25 cellular contexts compared by ENCODE assay signal in the genomic region with DNA sequence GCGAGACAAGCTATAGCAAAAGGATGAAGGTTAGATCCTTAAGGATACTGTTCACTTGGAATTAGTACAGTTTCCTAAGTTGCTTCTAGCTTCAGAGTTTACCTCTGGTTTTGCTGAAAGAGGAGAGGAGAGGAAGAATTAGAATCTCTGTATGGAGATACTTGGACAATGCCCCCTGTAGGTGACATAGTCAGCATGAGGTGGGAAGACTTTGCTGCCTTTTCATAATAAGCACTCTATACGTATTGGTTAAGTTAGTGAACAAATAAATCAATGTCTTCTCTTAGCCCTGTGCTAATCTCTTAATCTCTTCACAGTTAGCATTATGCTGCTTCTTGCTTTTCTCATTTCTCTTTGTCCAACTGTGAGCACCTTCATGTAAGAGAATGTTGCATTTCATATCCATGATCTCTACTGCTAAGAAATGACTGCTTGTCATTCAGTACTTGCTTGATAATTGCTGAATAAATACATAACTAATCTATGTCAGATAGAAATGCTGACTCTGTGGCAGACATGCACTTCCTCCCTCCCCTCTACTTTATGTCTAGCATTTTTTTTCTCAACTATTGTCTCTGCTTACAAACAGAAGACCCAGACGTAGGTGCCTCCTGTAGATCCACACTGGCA.
"Had no signal": no experiment of that assay in that cellular context is flagged by ENCODE, and none has a peak within 500 bp of the region (broad histone marks: within the 10 kb centered on the region; RNA-seq: fewer than 3 reads in every experiment).

No MANE protein-coding gene starts in this region.

- H3K27ac Mint-ChIP-seq: effector memory CD8-positive, alpha-beta T cell; mesothelial cell of epicardium; naive B cell; natural killer cell treated with Interleukin-12 subunit alpha and Interleukin-12 subunit beta and Interleukin-15 and Interleukin-18, amount 100 ng/mL, for 72 hours; stimulated activated naive B cell treated with anti-CD40 and anti-IgM and Interleukin-4, amounts not matched to agents 10 μg/mL and 1 μg/mL and 100 μg/mL, for 72 hours; stimulated activated naive CD8-positive, alpha-beta T cell treated with anti-CD3 and anti-CD28 coated beads, Interleukin-15, amount 100 ng/mL, for 72 hours had no signal

- H3K9me3 ChIP-seq: gastroesophageal sphincter, heart left ventricle, left lung, mucosa of descending colon, ovary, right lobe of liver, suprapubic skin, vagina had no signal

- H3K4me3 Mint-ChIP-seq: effector memory CD8-positive, alpha-beta T cell; mesothelial cell of epicardium; naive B cell; natural killer cell treated with Interleukin-12 subunit alpha and Interleukin-12 subunit beta and Interleukin-15 and Interleukin-18, amount 100 ng/mL, for 72 hours; stimulated activated naive B cell treated with anti-CD40 and anti-IgM and Interleukin-4, amounts not matched to agents 10 μg/mL and 1 μg/mL and 100 μg/mL, for 72 hours; stimulated activated naive CD8-positive, alpha-beta T cell treated with anti-CD3 and anti-CD28 coated beads, Interleukin-15, amount 100 ng/mL, for 72 hours had no signal

- H3K4me2 ChIP-seq: hepatocyte had no signal

- DNase-seq: cortex of kidney; effector memory CD8-positive, alpha-beta T cell; foreskin fibroblast; heart left ventricle; kidney; left cardiac atrium; left lung; mesenchymal stem cell; mucosa of descending colon; naive B cell; nucleus accumbens; ovary; right lobe of liver; small intestine; stimulated activated CD4-positive, alpha-beta T cell treated with anti-CD3 and anti-CD28 coated beads, Interleukin-15, amount 100 ng/mL, for 24 hours; stimulated activated CD4-positive, alpha-beta T cell treated with anti-CD3 and anti-CD28 coated beads, Interleukin-2, amount 100 ng/mL, for 48 hours; stimulated activated naive B cell treated with anti-CD40 and anti-IgM and Interleukin-4, amounts not matched to agents 10 μg/mL and 1 μg/mL and 100 μg/mL, for 72 hours; stimulated activated naive CD8-positive, alpha-beta T cell treated with anti-CD3 and anti-CD28 coated beads, Interleukin-15, amount 100 ng/mL, for 72 hours; trophoblast cell had no signal

- H3K36me3 ChIP-seq: gastroesophageal sphincter, heart left ventricle, left lung, ovary, right lobe of liver, suprapubic skin, vagina had no signal

- H3K4me1 ChIP-seq: gastroesophageal sphincter, heart left ventricle, left lung, right lobe of liver, suprapubic skin, vagina had no signal

- H3K4me3 ChIP-seq: gastroesophageal sphincter, heart left ventricle, hepatocyte, left lung, mucosa of descending colon, ovary, right lobe of liver, suprapubic skin, vagina had no signal

- FAIRE-seq: kidney, small intestine had no signal

- H3K79me2 ChIP-seq: hepatocyte had no signal

- H3K36me3 Mint-ChIP-seq: mesothelial cell of epicardium; naive B cell; stimulated activated naive B cell treated with anti-CD40 and anti-IgM and Interleukin-4, amounts not matched to agents 10 μg/mL and 1 μg/mL and 100 μg/mL, for 72 hours had no signal

- H2AFZ ChIP-seq: hepatocyte had no signal

- H3K27me3 ChIP-seq: gastroesophageal sphincter, heart left ventricle, hepatocyte, left lung, ovary, right lobe of liver, suprapubic skin, vagina had no signal

- H3K4me1 Mint-ChIP-seq: mesothelial cell of epicardium; naive B cell; stimulated activated naive B cell treated with anti-CD40 and anti-IgM and Interleukin-4, amounts not matched to agents 10 μg/mL and 1 μg/mL and 100 μg/mL, for 72 hours; stimulated activated naive CD8-positive, alpha-beta T cell treated with anti-CD3 and anti-CD28 coated beads, Interleukin-15, amount 100 ng/mL, for 72 hours had no signal

- H3K9me3 Mint-ChIP-seq: mesothelial cell of epicardium; stimulated activated naive CD8-positive, alpha-beta T cell treated with anti-CD3 and anti-CD28 coated beads, Interleukin-15, amount 100 ng/mL, for 72 hours had no signal

- H3K27ac ChIP-seq: gastroesophageal sphincter, heart left ventricle, hepatocyte, left lung, ovary, right lobe of liver, suprapubic skin, vagina had no signal

- H3K27me3 Mint-ChIP-seq: effector memory CD8-positive, alpha-beta T cell; naive B cell; natural killer cell treated with Interleukin-12 subunit alpha and Interleukin-12 subunit beta and Interleukin-15 and Interleukin-18, amount 100 ng/mL, for 72 hours; stimulated activated naive B cell treated with anti-CD40 and anti-IgM and Interleukin-4, amounts not matched to agents 10 μg/mL and 1 μg/mL and 100 μg/mL, for 72 hours; stimulated activated naive CD8-positive, alpha-beta T cell treated with anti-CD3 and anti-CD28 coated beads, Interleukin-15, amount 100 ng/mL, for 72 hours had no signal
